8 cellular contexts compared by ENCODE assay signal in genomic region chr5:67343835-67344234, GRCh38.
"Had no signal": no experiment of that assay in that cellular context is flagged by ENCODE, and none has a peak within 500 bp of the region (broad histone marks: within the 10 kb centered on the region; RNA-seq: fewer than 3 reads in every experiment).

No MANE protein-coding gene starts in this region.

- ATAC-seq: GM23338, K562 had no signal

- H3K4me3 ChIP-seq: GM23338, K562 had no signal

- FAIRE-seq: H54, HTR-8/SVneo, K562 had no signal

- DNase-seq: H9, HCEC 1CT, IMR-90, KG1 had no signal
